Comparison of ENCODE assay signal across 12 cellular contexts in genomic region chr18:11808001-11808855, GRCh38. TPM values are rescaled to one million over a fixed set of nuclear protein-coding genes. Genes with fewer than 3 reads are reported as not detected.
DNase-seq lines count a peak whose midpoint lies in the region; ATAC-seq and TF ChIP-seq lines count a peak whose summit lies in the region.
"Had no signal": no experiment of that assay in that cellular context is flagged by ENCODE, and none has a peak within 500 bp of the region (broad histone marks: within the 10 kb centered on the region; RNA-seq: fewer than 3 reads in every experiment).

No MANE protein-coding gene starts in this region.

- H3K4me3 ChIP-seq in H7 (ENCODE audit: insufficient read depth, low read depth, low read length) (no peak overlapping the region), RWPE2 (ENCODE audit: severe bottlenecking) (no peak overlapping the region), skeletal muscle satellite cell (ENCODE audit: low read length) (no peak overlapping the region)
- H3K4me3 ChIP-seq: transverse colon had no signal

- H3K4me3 Mint-ChIP-seq in osteocyte (ENCODE audit: unreplicated experiment): no peak overlapping the region

- no peak overlapping the region for H3K9ac ChIP-seq in skeletal muscle satellite cell (ENCODE audit: low read depth, low read length)

- no peak overlapping the region for H3K27ac ChIP-seq in RWPE2 (ENCODE audit: poor library complexity, severe bottlenecking)
- H3K27ac ChIP-seq: transverse colon had no signal

- no peak for TF ChIP-seq CTCF in RWPE2 (IDR thresholded peaks at IDR 0.05; ENCODE audit: poor library complexity, severe bottlenecking)
- TF ChIP-seq CTCF in osteocyte (IDR thresholded peaks at IDR 0.05): no peak

- H3K27me3 ChIP-seq in H7 (ENCODE audit: control insufficient read depth, insufficient read depth, low read length) (no peaks in the 10 kb centered on the region), RWPE2 (ENCODE audit: insufficient read depth, poor library complexity, severe bottlenecking) (no peaks in the 10 kb centered on the region), skeletal muscle satellite cell (ENCODE audit: control insufficient read depth, insufficient read depth, low read length) (peaks cover 5% of the 10 kb centered on the region)
- H3K27me3 ChIP-seq: transverse colon had no signal

- DNase-seq in H7 (peak; percentile 56), RWPE2 (ENCODE audit: low spot score) (no peak), glomerular visceral epithelial cell (ENCODE audit: extremely low spot score) (peak; percentile 4), osteocyte (ENCODE audit: extremely low spot score, unreplicated experiment) (no peak)
- DNase-seq: DMS79, NCI-H446 treated with DMSO at 0.1 percent for 48 hours, right cardiac atrium, transverse colon had no signal

- peaks cover 8% of the 10 kb centered on the region for H3K4me1 Mint-ChIP-seq in osteocyte (ENCODE audit: unreplicated experiment)

- H3K36me3 Mint-ChIP-seq in osteocyte (ENCODE audit: unreplicated experiment): no peaks in the 10 kb centered on the region

- no peaks in the 10 kb centered on the region for H3K9me3 ChIP-seq in RWPE2 (ENCODE audit: severe bottlenecking)
- no peaks in the 10 kb centered on the region for H3K9me3 ChIP-seq in skeletal muscle satellite cell (replicated peaks; ENCODE audit: low read length)
- H3K9me3 ChIP-seq: transverse colon had no signal

- H3K4me1 ChIP-seq in RWPE2 (ENCODE audit: insufficient read depth, poor library complexity, severe bottlenecking) (peaks cover 3% of the 10 kb centered on the region), skeletal muscle satellite cell (ENCODE audit: control insufficient read depth, insufficient read depth, low read length) (peaks cover 22% of the 10 kb centered on the region)
- H3K4me1 ChIP-seq: transverse colon had no signal

- no peaks in the 10 kb centered on the region for H3K36me3 ChIP-seq in H7 (replicated peaks; ENCODE audit: control insufficient read depth, insufficient read depth, low read length)
- H3K36me3 ChIP-seq in RWPE2 (ENCODE audit: low read depth): no peaks in the 10 kb centered on the region
- H3K36me3 ChIP-seq in skeletal muscle satellite cell (ENCODE audit: insufficient read depth, low read length): no peaks in the 10 kb centered on the region
- H3K36me3 ChIP-seq: transverse colon had no signal

- no peak overlapping the region for H3K27ac Mint-ChIP-seq in osteocyte (ENCODE audit: unreplicated experiment)

- H3K27me3 Mint-ChIP-seq in osteocyte (ENCODE audit: unreplicated experiment): no peaks in the 10 kb centered on the region

- H3K9me3 Mint-ChIP-seq in osteocyte (ENCODE audit: unreplicated experiment): peaks cover 4% of the 10 kb centered on the region

- H3K4me2 ChIP-seq in skeletal muscle satellite cell (ENCODE audit: low read length): peak overlapping the region; percentile 13

- ATAC-seq in RWPE2 (ENCODE audit: low read depth) (peak; percentile 95), HG02852 (IDR thresholded peaks at IDR 0.05; ENCODE audit: unreplicated experiment) (no peak), HG03354 (IDR thresholded peaks at IDR 0.05; ENCODE audit: poor library complexity, severe bottlenecking, unreplicated experiment) (no peak)
- ATAC-seq: activated CD4-positive, CD25-positive, alpha-beta regulatory T cell treated with anti-CD3 and anti-CD28 coated beads, Interleukin-2, amount 50 U/mL, for 24 hours; right cardiac atrium had no signal

RNA-seq across cellular contexts. Expression of gene CHMP1B, which starts 43.0 kb away (rescaled TPM):
- 22.6 and 30.4 TPM in 2 replicates for total RNA-seq in H7 (2014; rRNA removed; shearing (Covaris generic))
- 31.0 and 35.2 TPM in 2 replicates for total RNA-seq in skeletal muscle satellite cell (2012; rRNA removed)
- total RNA-seq in osteocyte: 45.6 and 50.3 TPM in 2 replicates

Comparison
In these comparisons a context has a peak if more than half of its experiments do, and no peak if none do; other contexts are left out.
1. DNase-seq: peak in H7 (single experiment) and glomerular visceral epithelial cell (single experiment); none in RWPE2 (single experiment) and osteocyte (single experiment).